ENCODE assay signal across 30 cellular contexts in the genomic region with DNA sequence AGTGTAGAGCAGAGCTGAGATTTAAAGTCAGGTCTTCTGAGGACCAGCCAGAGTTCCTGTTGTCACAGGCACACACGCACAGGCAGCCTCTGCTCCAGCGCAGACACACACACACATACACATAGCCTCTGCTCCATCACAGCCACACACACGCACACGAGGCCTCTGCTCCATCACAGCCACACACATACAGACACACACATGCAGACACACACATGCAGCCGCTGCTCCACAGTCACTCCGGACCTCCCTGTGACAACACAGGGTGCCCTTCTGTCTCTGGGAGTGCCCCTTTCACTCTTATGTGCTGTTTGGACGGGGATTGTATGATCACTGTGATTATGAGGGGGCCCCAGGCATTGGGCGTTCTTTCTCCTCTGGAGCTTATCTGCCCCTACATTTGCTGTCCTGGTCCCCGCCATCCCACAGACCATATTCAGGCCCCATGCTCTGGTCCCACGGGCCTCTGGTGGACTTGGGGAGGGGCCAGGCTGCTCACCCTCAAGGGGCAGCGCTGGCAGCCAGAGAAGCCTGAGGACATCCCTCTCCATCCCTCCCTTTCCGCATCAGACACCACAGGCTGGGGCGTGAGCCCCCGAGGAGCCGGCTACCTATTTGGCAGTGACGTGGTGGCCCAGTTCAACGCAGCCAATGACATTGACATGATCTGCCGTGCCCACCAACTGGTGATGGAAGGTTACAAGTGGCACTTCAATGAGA. TPM values are rescaled to one million over a fixed set of nuclear protein-coding genes. Genes with fewer than 3 reads are reported as not detected.
A peak's percentile ranks its signal among the peaks of the same experiment; 100 is the strongest.
DNase-seq lines count a peak whose midpoint lies in the region; ATAC-seq and TF ChIP-seq lines count a peak whose summit lies in the region.
"Had no signal": no experiment of that assay in that cellular context is flagged by ENCODE, and none has a peak within 500 bp of the region (broad histone marks: within the 10 kb centered on the region; RNA-seq: fewer than 3 reads in every experiment).

No MANE protein-coding gene starts in this region.

- intact Hi-C loops in right cardiac atrium (cut with DNase I) (no loop called here), Right ventricle myocardium superior (cut with DNase I) (no loop called here)
- intact Hi-C loops in activated CD8-positive, alpha-beta T cell treated with anti-CD3 and anti-CD28 coated beads for 36 hours (cut with micrococcal nuclease): no loop called here
- intact Hi-C loops in activated T-helper 2 cell treated with anti-CD3 and anti-CD28 coated beads, Interferon-gamma antibody, Interleukin-2, Interleukin-4, amounts not matched to agents 10 μg/mL and 5 μg/mL and 100 μg/mL, durations not matched to agents 14 hours and 24 hours and 36 hours (cut with micrococcal nuclease): no loop called here

- POLR2A ChIA-PET in activated CD8-positive, alpha-beta T cell treated with anti-CD3 and anti-CD28 coated beads for 36 hours (lab: Charles Lee): interaction anchor here (1.4 kb wide), 1 partner anchor 8 kb away, joined by 4 read pairs; a partner anchor contains a TSS

- peak; percentile 1 for ATAC-seq in right cardiac atrium
- ATAC-seq in Right ventricle myocardium superior (ENCODE audit: poor library complexity): no peak
- no peak for ATAC-seq in activated CD8-positive, alpha-beta T cell treated with anti-CD3 and anti-CD28 coated beads for 36 hours
- ATAC-seq in left lobe of liver: peak; percentile 8
- no peak for ATAC-seq in stimulated activated memory B cell treated with anti-CD40 and anti-IgM and Interleukin-4, amounts not matched to agents 10 μg/mL and 1 μg/mL and 100 μg/mL, for 72 hours
- ATAC-seq in HG03442 (IDR thresholded peaks at IDR 0.05; ENCODE audit: unreplicated experiment): no peak
- ATAC-seq: foreskin keratinocyte; naive thymus-derived CD4-positive, alpha-beta T cell had no signal

- H3K27me3 Mint-ChIP-seq in activated CD8-positive, alpha-beta T cell treated with anti-CD3 and anti-CD28 coated beads for 36 hours: no peaks in the 10 kb centered on the region
- H3K27me3 Mint-ChIP-seq in stimulated activated memory B cell treated with anti-CD40 and anti-IgM and Interleukin-4, amounts not matched to agents 10 μg/mL and 1 μg/mL and 100 μg/mL, for 72 hours: no peaks in the 10 kb centered on the region
- H3K27me3 Mint-ChIP-seq in activated T-helper 2 cell treated with anti-CD3 and anti-CD28 coated beads, Interferon-gamma antibody, Interleukin-2, Interleukin-4, amounts not matched to agents 10 μg/mL and 5 μg/mL and 100 μg/mL, durations not matched to agents 14 hours and 24 hours and 36 hours (ENCODE audit: low read depth): no peaks in the 10 kb centered on the region
- H3K27me3 Mint-ChIP-seq: activated CD4-positive, alpha-beta memory T cell treated with anti-CD3 and anti-CD28 coated beads, Interleukin-2, amount 10 ng/mL, durations not matched to agents 7 days and 5 days; naive thymus-derived CD4-positive, alpha-beta T cell had no signal

- H3K36me3 Mint-ChIP-seq in activated CD8-positive, alpha-beta T cell treated with anti-CD3 and anti-CD28 coated beads for 36 hours (ENCODE audit: low read depth): peaks cover 38% of the 10 kb centered on the region
- peaks cover 30% of the 10 kb centered on the region for H3K36me3 Mint-ChIP-seq in stimulated activated memory B cell treated with anti-CD40 and anti-IgM and Interleukin-4, amounts not matched to agents 10 μg/mL and 1 μg/mL and 100 μg/mL, for 72 hours
- H3K36me3 Mint-ChIP-seq in activated T-helper 2 cell treated with anti-CD3 and anti-CD28 coated beads, Interferon-gamma antibody, Interleukin-2, Interleukin-4, amounts not matched to agents 10 μg/mL and 5 μg/mL and 100 μg/mL, durations not matched to agents 14 hours and 24 hours and 36 hours (ENCODE audit: low read depth): peaks cover 49% of the 10 kb centered on the region

- H3K27me3 ChIP-seq in right cardiac atrium (ENCODE audit: control insufficient read depth, insufficient read depth): no peaks in the 10 kb centered on the region
- H3K27me3 ChIP-seq: BE2C, esophagus squamous epithelium, foreskin keratinocyte, heart left ventricle, transverse colon had no signal

- no peak overlapping the region for H3K27ac ChIP-seq in right cardiac atrium (ENCODE audit: low read length)
- H3K27ac ChIP-seq: foreskin keratinocyte, transverse colon had no signal

- no peaks in the 10 kb centered on the region for H3K4me1 ChIP-seq in right cardiac atrium (ENCODE audit: control insufficient read depth, insufficient read depth, low read length)
- H3K4me1 ChIP-seq: foreskin keratinocyte, transverse colon had no signal

- H3K4me3 Mint-ChIP-seq in activated CD8-positive, alpha-beta T cell treated with anti-CD3 and anti-CD28 coated beads for 36 hours: no peak overlapping the region
- no peak overlapping the region for H3K4me3 Mint-ChIP-seq in stimulated activated memory B cell treated with anti-CD40 and anti-IgM and Interleukin-4, amounts not matched to agents 10 μg/mL and 1 μg/mL and 100 μg/mL, for 72 hours
- H3K4me3 Mint-ChIP-seq in activated T-helper 2 cell treated with anti-CD3 and anti-CD28 coated beads, Interferon-gamma antibody, Interleukin-2, Interleukin-4, amounts not matched to agents 10 μg/mL and 5 μg/mL and 100 μg/mL, durations not matched to agents 14 hours and 24 hours and 36 hours (ENCODE audit: low read depth): no peak overlapping the region
- H3K4me3 Mint-ChIP-seq: activated CD4-positive, alpha-beta memory T cell treated with anti-CD3 and anti-CD28 coated beads, Interleukin-2, amount 10 ng/mL, durations not matched to agents 7 days and 5 days; naive thymus-derived CD4-positive, alpha-beta T cell had no signal

- H3K9me3 ChIP-seq in right cardiac atrium (ENCODE audit: control insufficient read depth, low read length): no peaks in the 10 kb centered on the region
- H3K9me3 ChIP-seq: BE2C, esophagus squamous epithelium, heart left ventricle, transverse colon had no signal

- H3K4me3 ChIP-seq in right cardiac atrium (ENCODE audit: low read length): no peak overlapping the region
- H3K4me3 ChIP-seq: esophagus squamous epithelium, heart left ventricle, smooth muscle cell, transverse colon had no signal

- TF ChIP-seq CTCF in activated CD8-positive, alpha-beta T cell treated with anti-CD3 and anti-CD28 coated beads for 36 hours (IDR thresholded peaks at IDR 0.05): no peak

- no peaks in the 10 kb centered on the region for H3K9me3 Mint-ChIP-seq in activated CD8-positive, alpha-beta T cell treated with anti-CD3 and anti-CD28 coated beads for 36 hours
- no peaks in the 10 kb centered on the region for H3K9me3 Mint-ChIP-seq in stimulated activated memory B cell treated with anti-CD40 and anti-IgM and Interleukin-4, amounts not matched to agents 10 μg/mL and 1 μg/mL and 100 μg/mL, for 72 hours
- no peaks in the 10 kb centered on the region for H3K9me3 Mint-ChIP-seq in activated T-helper 2 cell treated with anti-CD3 and anti-CD28 coated beads, Interferon-gamma antibody, Interleukin-2, Interleukin-4, amounts not matched to agents 10 μg/mL and 5 μg/mL and 100 μg/mL, durations not matched to agents 14 hours and 24 hours and 36 hours
- H3K9me3 Mint-ChIP-seq: activated CD4-positive, alpha-beta memory T cell treated with anti-CD3 and anti-CD28 coated beads, Interleukin-2, amount 10 ng/mL, durations not matched to agents 7 days and 5 days; naive thymus-derived CD4-positive, alpha-beta T cell had no signal

- WGBS in right cardiac atrium: 78% methylated on average over 18 of the region's 18 CpGs

- H3K4me1 Mint-ChIP-seq in activated CD8-positive, alpha-beta T cell treated with anti-CD3 and anti-CD28 coated beads for 36 hours (ENCODE audit: low read depth): peaks cover 10% of the 10 kb centered on the region
- peaks cover 25% of the 10 kb centered on the region for H3K4me1 Mint-ChIP-seq in stimulated activated memory B cell treated with anti-CD40 and anti-IgM and Interleukin-4, amounts not matched to agents 10 μg/mL and 1 μg/mL and 100 μg/mL, for 72 hours
- H3K4me1 Mint-ChIP-seq in activated T-helper 2 cell treated with anti-CD3 and anti-CD28 coated beads, Interferon-gamma antibody, Interleukin-2, Interleukin-4, amounts not matched to agents 10 μg/mL and 5 μg/mL and 100 μg/mL, durations not matched to agents 14 hours and 24 hours and 36 hours (ENCODE audit: low read depth): peaks cover 4% of the 10 kb centered on the region

- DNase-seq in right cardiac atrium (peak in 2 of 3 donors; percentile 25 to 56), Right ventricle myocardium superior (no peak), left lobe of liver (ENCODE audit: low spot score) (no peak), GM19240 (ENCODE audit: insufficient read length, low spot score) (no peak)
- no peak for DNase-seq in activated CD8-positive, alpha-beta T cell treated with anti-CD3 and anti-CD28 coated beads for 36 hours
- DNase-seq in activated T-helper 2 cell treated with anti-CD3 and anti-CD28 coated beads, Interferon-gamma antibody, Interleukin-2, Interleukin-4, amounts not matched to agents 10 μg/mL and 5 μg/mL and 100 μg/mL, durations not matched to agents 14 hours and 24 hours and 36 hours (ENCODE audit: low spot score): no peak
- DNase-seq: ACHN; activated CD4-positive, alpha-beta memory T cell treated with anti-CD3 and anti-CD28 coated beads, Interleukin-2, amount 10 ng/mL, durations not matched to agents 7 days and 5 days; activated CD4-positive, CD25-positive, alpha-beta regulatory T cell treated with anti-CD3 and anti-CD28 coated beads, Interleukin-2, amount 50 U/mL, for 72 hours; activated gamma-delta T cell treated with Interleukin-2 at 50 U/mL for 16 hours; activated T-cell treated with anti-CD3 and anti-CD28 coated beads for 4 hours; amniotic stem cell; BE2C; DMS153; esophagus squamous epithelium; foreskin keratinocyte; islet precursor cell; Kasumi-1; midbrain; naive thymus-derived CD4-positive, alpha-beta T cell; NCI-H1417; NCI-H2081; NCI-H526 treated with DMSO at 0.1 percent for 48 hours; SHP77 treated with DMSO at 0.1 percent for 48 hours; T-helper 2 cell; transverse colon had no signal

- CTCF ChIA-PET in activated CD8-positive, alpha-beta T cell treated with anti-CD3 and anti-CD28 coated beads for 36 hours (lab: Charles Lee): no interaction called here

- H3K27ac Mint-ChIP-seq in activated CD8-positive, alpha-beta T cell treated with anti-CD3 and anti-CD28 coated beads for 36 hours: peak overlapping the region; percentile 61
- peak overlapping the region; percentile 11 for H3K27ac Mint-ChIP-seq in stimulated activated memory B cell treated with anti-CD40 and anti-IgM and Interleukin-4, amounts not matched to agents 10 μg/mL and 1 μg/mL and 100 μg/mL, for 72 hours
- no peak overlapping the region for H3K27ac Mint-ChIP-seq in activated T-helper 2 cell treated with anti-CD3 and anti-CD28 coated beads, Interferon-gamma antibody, Interleukin-2, Interleukin-4, amounts not matched to agents 10 μg/mL and 5 μg/mL and 100 μg/mL, durations not matched to agents 14 hours and 24 hours and 36 hours
- H3K27ac Mint-ChIP-seq: activated CD4-positive, alpha-beta memory T cell treated with anti-CD3 and anti-CD28 coated beads, Interleukin-2, amount 10 ng/mL, durations not matched to agents 7 days and 5 days had no signal

RNA-seq across cellular contexts. Expression of a gene that starts 7.5 kb away (rescaled TPM):
- total RNA-seq in right cardiac atrium (1 to 10 TPM in 2 of 4 donors, under 1 TPM in 2; 0.67 to 1.2 (median 1.0) TPM), Right ventricle myocardium superior (1.0 TPM), left lobe of liver (0.86 TPM)
- polyA plus RNA-seq in right cardiac atrium: 0.93 TPM
- total RNA-seq in activated CD8-positive, alpha-beta T cell treated with anti-CD3 and anti-CD28 coated beads for 36 hours: 1 to 10 TPM; 2.5 TPM
- total RNA-seq in activated T-helper 2 cell treated with anti-CD3 and anti-CD28 coated beads, Interferon-gamma antibody, Interleukin-2, Interleukin-4, amounts not matched to agents 10 μg/mL and 5 μg/mL and 100 μg/mL, durations not matched to agents 14 hours and 24 hours and 36 hours: 2.7 and 2.9 TPM in 2 replicates

RNA-seq across cellular contexts. Expression of a gene that starts 8.5 kb away (rescaled TPM):
- total RNA-seq in right cardiac atrium: 10 to 100 TPM; 31.3 to 40.8 (median 36.0) TPM
- polyA plus RNA-seq in right cardiac atrium: 51.8 TPM
- total RNA-seq in Right ventricle myocardium superior: 33.2 TPM
- 100 to 1,000 TPM; 116 to 121 TPM for total RNA-seq in activated CD8-positive, alpha-beta T cell treated with anti-CD3 and anti-CD28 coated beads for 36 hours
- total RNA-seq in left lobe of liver: 51.0 TPM
- total RNA-seq in activated T-helper 2 cell treated with anti-CD3 and anti-CD28 coated beads, Interferon-gamma antibody, Interleukin-2, Interleukin-4, amounts not matched to agents 10 μg/mL and 5 μg/mL and 100 μg/mL, durations not matched to agents 14 hours and 24 hours and 36 hours: 143 and 144 TPM in 2 replicates

RNA-seq across cellular contexts. Expression of a gene that starts 11.8 kb away (rescaled TPM):
- total RNA-seq in right cardiac atrium (10 to 100 TPM; 54.4 to 79.2 (median 71.2) TPM), Right ventricle myocardium superior (64.1 TPM), left lobe of liver (20.9 TPM)
- polyA plus RNA-seq in right cardiac atrium: 118 TPM
- total RNA-seq in activated CD8-positive, alpha-beta T cell treated with anti-CD3 and anti-CD28 coated beads for 36 hours: 10 to 100 TPM; 17.7 to 19.5 TPM
- total RNA-seq in activated T-helper 2 cell treated with anti-CD3 and anti-CD28 coated beads, Interferon-gamma antibody, Interleukin-2, Interleukin-4, amounts not matched to agents 10 μg/mL and 5 μg/mL and 100 μg/mL, durations not matched to agents 14 hours and 24 hours and 36 hours: 14.0 and 14.2 TPM in 2 replicates

RNA-seq across cellular contexts. Expression of a gene that starts 18.7 kb away (rescaled TPM):
- 1,000 to 10,000 TPM; 2,625 to 3,581 (median 3,363) TPM for total RNA-seq in right cardiac atrium
- polyA plus RNA-seq in right cardiac atrium: 3,115 TPM
- 3,843 TPM for total RNA-seq in Right ventricle myocardium superior
- 1,000 to 10,000 TPM; 3,042 to 3,081 TPM for total RNA-seq in activated CD8-positive, alpha-beta T cell treated with anti-CD3 and anti-CD28 coated beads for 36 hours
- total RNA-seq in left lobe of liver: 176 TPM
- total RNA-seq in activated T-helper 2 cell treated with anti-CD3 and anti-CD28 coated beads, Interferon-gamma antibody, Interleukin-2, Interleukin-4, amounts not matched to agents 10 μg/mL and 5 μg/mL and 100 μg/mL, durations not matched to agents 14 hours and 24 hours and 36 hours: 2,017 and 2,037 TPM in 2 replicates

RNA-seq across cellular contexts. Expression of a gene that starts 29.1 kb away (rescaled TPM):
- total RNA-seq in right cardiac atrium (1 to 10 TPM; 1.3 to 3.7 (median 3.2) TPM), Right ventricle myocardium superior (2.6 TPM), left lobe of liver (1.4 TPM)
- polyA plus RNA-seq in right cardiac atrium: 2.6 TPM
- total RNA-seq in activated CD8-positive, alpha-beta T cell treated with anti-CD3 and anti-CD28 coated beads for 36 hours: 1 to 10 TPM; 4.5 to 5.7 TPM
- total RNA-seq in activated T-helper 2 cell treated with anti-CD3 and anti-CD28 coated beads, Interferon-gamma antibody, Interleukin-2, Interleukin-4, amounts not matched to agents 10 μg/mL and 5 μg/mL and 100 μg/mL, durations not matched to agents 14 hours and 24 hours and 36 hours: 6.4 and 7.7 TPM in 2 replicates
- polyA plus RNA-seq: naive thymus-derived CD4-positive, alpha-beta T cell had no signal

Comparison
In these comparisons a context has a peak if more than half of its experiments do, and no peak if none do; other contexts are left out.
1. ATAC-seq: peak in right cardiac atrium (2 of 2) and left lobe of liver (single experiment); none in Right ventricle myocardium superior (single experiment), activated CD8-positive, alpha-beta T cell treated with anti-CD3 and anti-CD28 coated beads for 36 hours (single experiment), stimulated activated memory B cell treated with anti-CD40 and anti-IgM and Interleukin-4, amounts not matched to agents 10 μg/mL and 1 μg/mL and 100 μg/mL, for 72 hours (single experiment) and HG03442 (single experiment).
2. DNase-seq: peak in right cardiac atrium (2 of 3); none in Right ventricle myocardium superior (single experiment), activated CD8-positive, alpha-beta T cell treated with anti-CD3 and anti-CD28 coated beads for 36 hours (single experiment), left lobe of liver (single experiment), activated T-helper 2 cell treated with anti-CD3 and anti-CD28 coated beads, Interferon-gamma antibody, Interleukin-2, Interleukin-4, amounts not matched to agents 10 μg/mL and 5 μg/mL and 100 μg/mL, durations not matched to agents 14 hours and 24 hours and 36 hours (single experiment) and GM19240 (single experiment).